ENCODE assay signal across 30 cellular contexts in the genomic region with DNA sequence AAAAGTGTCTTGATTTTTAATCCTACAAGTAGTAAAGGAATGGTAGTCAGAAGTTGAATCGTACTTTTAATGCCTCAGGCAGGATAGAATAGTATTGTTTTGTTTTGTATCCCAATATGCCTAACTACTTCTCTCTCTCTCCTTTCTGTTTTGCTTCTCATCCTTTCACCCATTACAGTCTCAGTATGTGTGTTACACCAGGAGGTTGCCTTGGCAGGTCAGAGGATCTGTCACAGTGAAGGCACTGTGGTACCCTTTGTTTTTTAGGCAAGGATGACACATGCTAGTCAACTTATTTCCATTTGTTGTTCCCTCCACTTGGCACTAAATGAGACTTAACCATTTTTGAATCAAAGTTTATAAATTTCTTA.
DNase-seq lines count a peak whose midpoint lies in the region; ATAC-seq, FAIRE-seq and TF ChIP-seq lines count a peak whose summit lies in the region.
"Had no signal": no experiment of that assay in that cellular context is flagged by ENCODE, and none has a peak within 500 bp of the region (broad histone marks: within the 10 kb centered on the region; RNA-seq: fewer than 3 reads in every experiment).

No MANE protein-coding gene starts in this region.

- DNase-seq in GM18507 (ENCODE audit: extremely low spot score, insufficient read length, low read depth) (no peak), M059J (ENCODE audit: low read depth) (peak; percentile 59), foreskin keratinocyte (no peak), NCI-H748 treated with DMSO at 0.1 percent for 48 hours (lab: John Stamatoyannopoulos, UW) (no peak)
- no peak for DNase-seq in stimulated activated effector memory CD8-positive, alpha-beta T cell treated with anti-CD3 and anti-CD28 coated beads, Interleukin-12 subunit alpha, Interleukin-12 subunit beta, amount 100 ng/mL, for 72 hours (ENCODE audit: low spot score in 2 of 2)
- no peak for DNase-seq in activated T-cell treated with anti-CD3 and anti-CD28 coated beads, Interleukin-2, amount 50 U/mL, for 48 hours
- DNase-seq: activated CD4-positive, alpha-beta T cell treated with anti-CD3 and anti-CD28 coated beads, Interleukin-2, amount 50 U/mL, for 48 hours; activated CD4-positive, CD25-positive, alpha-beta regulatory T cell; activated CD8-positive, alpha-beta memory T cell treated with anti-CD3 and anti-CD28 coated beads, Interleukin-2, amount 50 U/mL, for 48 hours; colonic mucosa; effector memory CD8-positive, alpha-beta T cell; GF-D8; hippocampal formation; immature natural killer cell; KBM-7; left lung; MM.1S; naive B cell; NCI-H1417; NCI-H2081; NCI-H226; NCI-H69; stimulated activated CD4-positive, alpha-beta T cell treated with anti-CD3 and anti-CD28 coated beads, Interleukin-2, amount 100 ng/mL, for 24 hours had no signal

- no peaks in the 10 kb centered on the region for H3K27me3 ChIP-seq in foreskin keratinocyte
- H3K27me3 ChIP-seq: BLaER1 treated with 17β-estradiol and CSF1 and Interleukin-3, amounts not matched to agents 10 nM and 100 nM; colonic mucosa; gastroesophageal sphincter; left lung; right atrium auricular region had no signal

- peaks cover 25% of the 10 kb centered on the region for H3K4me1 ChIP-seq in foreskin keratinocyte
- H3K4me1 ChIP-seq: colonic mucosa had no signal

- H3K36me3 Mint-ChIP-seq in stimulated activated effector memory CD8-positive, alpha-beta T cell treated with anti-CD3 and anti-CD28 coated beads, Interleukin-12 subunit alpha, Interleukin-12 subunit beta, amount 100 ng/mL, for 72 hours: peaks cover 9% of the 10 kb centered on the region

- peaks cover 26% of the 10 kb centered on the region for H3K4me1 Mint-ChIP-seq in stimulated activated effector memory CD8-positive, alpha-beta T cell treated with anti-CD3 and anti-CD28 coated beads, Interleukin-12 subunit alpha, Interleukin-12 subunit beta, amount 100 ng/mL, for 72 hours

- no peak overlapping the region for H3K27ac Mint-ChIP-seq in stimulated activated effector memory CD8-positive, alpha-beta T cell treated with anti-CD3 and anti-CD28 coated beads, Interleukin-12 subunit alpha, Interleukin-12 subunit beta, amount 100 ng/mL, for 72 hours
- H3K27ac Mint-ChIP-seq: activated naive CD4-positive, alpha-beta T cell treated with anti-CD3 and anti-CD28 coated beads, Interleukin-2, amount 50 U/mL, for 24 hours had no signal

- H3K27ac ChIP-seq in foreskin keratinocyte: no peak overlapping the region
- H3K27ac ChIP-seq: BLaER1 treated with 17β-estradiol and CSF1 and Interleukin-3, amounts not matched to agents 10 nM and 100 nM; colonic mucosa; gastroesophageal sphincter; left lung; right atrium auricular region had no signal

- H3K4me3 Mint-ChIP-seq in stimulated activated effector memory CD8-positive, alpha-beta T cell treated with anti-CD3 and anti-CD28 coated beads, Interleukin-12 subunit alpha, Interleukin-12 subunit beta, amount 100 ng/mL, for 72 hours: no peak overlapping the region
- H3K4me3 Mint-ChIP-seq: activated naive CD4-positive, alpha-beta T cell treated with anti-CD3 and anti-CD28 coated beads, Interleukin-2, amount 50 U/mL, for 24 hours; effector memory CD8-positive, alpha-beta T cell; immature natural killer cell; naive B cell had no signal

- H3K9me3 Mint-ChIP-seq in stimulated activated effector memory CD8-positive, alpha-beta T cell treated with anti-CD3 and anti-CD28 coated beads, Interleukin-12 subunit alpha, Interleukin-12 subunit beta, amount 100 ng/mL, for 72 hours: no peaks in the 10 kb centered on the region
- H3K9me3 Mint-ChIP-seq: activated naive CD4-positive, alpha-beta T cell treated with anti-CD3 and anti-CD28 coated beads, Interleukin-2, amount 50 U/mL, for 24 hours; activated T-helper 2 cell treated with anti-CD3 and anti-CD28 coated beads, Interferon-gamma antibody, Interleukin-2, Interleukin-4, amounts not matched to agents 10 μg/mL and 5 μg/mL and 100 μg/mL, durations not matched to agents 14 hours and 24 hours and 36 hours; effector memory CD8-positive, alpha-beta T cell; immature natural killer cell; naive B cell had no signal

- TF ChIP-seq CTCF in foreskin keratinocyte (conservative IDR thresholded peaks at IDR 0.05): no peak

- peak; percentile 22 for ATAC-seq in foreskin keratinocyte
- peak; percentile 16 for ATAC-seq in stimulated activated effector memory CD8-positive, alpha-beta T cell treated with anti-CD3 and anti-CD28 coated beads, Interleukin-12 subunit alpha, Interleukin-12 subunit beta, amount 100 ng/mL, for 72 hours
- no peak for ATAC-seq in HG03432 (IDR thresholded peaks at IDR 0.05; ENCODE audit: unreplicated experiment)
- ATAC-seq: effector memory CD8-positive, alpha-beta T cell; gastroesophageal sphincter; left lung had no signal

- FAIRE-seq in GM18507 (lab: Jason Lieb, UNC): peak; percentile 51
- FAIRE-seq: H1 had no signal
